Comparison of ENCODE assay signal across 1 cellular context in genomic region chr2:218402911-218403411, GRCh38.
TF ChIP-seq lines count a peak whose summit lies in the region.

No MANE protein-coding gene starts in this region.

TF ChIP-seq in K562, 482 proteins besides CTCF, POLR2A, EP300 and RAD21:
- peak; percentile 45; the same call in 1 of the 2 replicates for TF ChIP-seq POLR2G (IDR thresholded peaks at IDR 0.05; ENCODE audit: low read depth, low read length)
- no peak for TF ChIP-seq BRF1 (IDR thresholded peaks at IDR 0.05; ENCODE audit: borderline replicate concordance, extremely low read depth, insufficient read length)
- TF ChIP-seq SREBF2 (CRISPR knock-in tag; IDR thresholded peaks at IDR 0.05): no peak
- TF ChIP-seq TAF7 (tag; IDR thresholded peaks at IDR 0.05): no peak
- TF ChIP-seq TCF7L2 (IDR thresholded peaks at IDR 0.05; ENCODE audit: low read depth, low read length): no peak
- TF ChIP-seq MBD1 (CRISPR knock-in tag; IDR thresholded peaks at IDR 0.05): no peak
- no peak for TF ChIP-seq TSC22D4 (tag; IDR thresholded peaks at IDR 0.05)
- TF ChIP-seq SUPT5H (IDR thresholded peaks at IDR 0.05): no peak
- TF ChIP-seq RBFOX2 (IDR thresholded peaks at IDR 0.05; ENCODE audit: low read depth, low read length): 0 out of 2 replicates have a peak, but pooled peaks have one; percentile 53
- TF ChIP-seq MAFF (IDR thresholded peaks at IDR 0.05; ENCODE audit: low read length): no peak
- TF ChIP-seq ZNF212 (CRISPR knock-in tag; IDR thresholded peaks at IDR 0.05): no peak
- no peak for TF ChIP-seq RFX1 (IDR thresholded peaks at IDR 0.05)
- TF ChIP-seq NRF1 (conservative IDR thresholded peaks at IDR 0.05 in 1 of 2, IDR thresholded peaks at IDR 0.05 in 1 of 2): no peak
TF ChIP-seq in K562: peak in this region for 2.
